8 cellular contexts compared by ENCODE assay signal in the genomic region with DNA sequence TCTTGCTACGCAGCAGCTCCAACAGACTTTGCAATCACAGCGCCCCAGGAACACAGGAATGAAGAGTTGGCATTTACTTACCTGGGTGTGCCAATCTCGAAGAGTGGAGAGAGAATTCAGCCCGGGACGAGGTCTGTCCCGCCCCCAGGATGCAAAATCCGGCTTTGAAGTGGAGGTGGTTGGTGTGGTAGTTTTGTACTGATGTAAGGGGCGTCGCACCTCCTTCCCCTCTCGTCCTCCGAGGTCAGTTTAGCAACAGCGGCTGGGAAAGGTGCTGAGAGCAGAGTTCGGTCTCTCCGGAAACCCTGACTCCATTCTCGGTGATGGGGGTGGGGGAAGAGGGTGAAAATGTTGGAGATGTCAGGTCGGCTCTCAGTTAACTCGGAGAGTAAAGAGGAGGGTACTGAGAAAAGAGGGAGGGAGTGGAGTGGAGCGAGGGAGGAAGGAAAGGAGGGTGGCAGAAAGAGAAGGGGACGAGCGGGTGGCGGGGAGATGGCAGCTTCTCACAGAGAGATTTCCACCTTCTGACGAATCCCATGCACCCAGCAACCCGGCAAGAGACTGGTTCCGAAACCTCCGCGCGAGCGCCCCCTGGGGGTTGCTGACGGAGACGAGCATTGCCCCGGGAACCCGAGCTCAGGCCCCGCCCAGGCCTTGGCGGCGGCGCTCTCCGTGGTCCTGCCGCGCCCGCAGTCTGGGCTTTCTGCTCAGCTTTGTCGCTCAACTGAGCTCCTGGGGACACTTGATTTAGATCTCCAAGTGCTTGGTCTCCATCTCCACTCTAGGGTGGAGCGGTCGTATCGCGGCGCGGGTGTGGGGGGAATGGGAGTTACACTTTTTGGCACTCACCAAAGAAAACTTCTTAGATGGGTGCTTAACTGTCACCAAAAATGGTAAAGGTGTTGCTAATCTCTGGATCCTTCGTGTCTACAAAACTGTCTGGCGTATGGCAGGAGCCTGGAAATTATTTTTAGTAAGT. TPM values are rescaled to one million over a fixed set of nuclear protein-coding genes. Genes with fewer than 3 reads are reported as not detected.
DNase-seq lines count a peak whose midpoint lies in the region; ATAC-seq and TF ChIP-seq lines count a peak whose summit lies in the region.

Gene CPNE4 (minus strand): TSS at position 529 of the 979 bp plus-strand sequence.

- POLR2A ChIA-PET in activated CD4-positive, alpha-beta T cell treated with anti-CD3 and anti-CD28 coated beads, Interleukin-2, amount 10 ng/mL, durations not matched to agents 7 days and 5 days (lab: Charles Lee): no interaction called here

- H3K36me3 Mint-ChIP-seq in activated CD4-positive, alpha-beta T cell treated with anti-CD3 and anti-CD28 coated beads, Interleukin-2, amount 10 ng/mL, durations not matched to agents 7 days and 5 days (ENCODE audit: low read depth): no peaks in the 10 kb centered on the region

- ATAC-seq in GM19025 (IDR thresholded peaks at IDR 0.05; ENCODE audit: low read depth, unreplicated experiment): peak; percentile 67
- ATAC-seq in HG03520 (IDR thresholded peaks at IDR 0.05; ENCODE audit: unreplicated experiment): peak; percentile 95
- ATAC-seq in right lobe of liver: peak; percentile 87 to 98 (median 94)

- no peaks in the 10 kb centered on the region for H3K9me3 Mint-ChIP-seq in activated CD4-positive, alpha-beta T cell treated with anti-CD3 and anti-CD28 coated beads, Interleukin-2, amount 10 ng/mL, durations not matched to agents 7 days and 5 days

- H3K27me3 ChIP-seq in dorsolateral prefrontal cortex (peaks cover 0 to 59% (median 14%) of the 10 kb centered on the region in 45 donors), right lobe of liver (peaks cover 4 to 31% of the 10 kb centered on the region in 2 donors)

- CTCF ChIA-PET in activated CD4-positive, alpha-beta T cell treated with anti-CD3 and anti-CD28 coated beads, Interleukin-2, amount 10 ng/mL, durations not matched to agents 7 days and 5 days (lab: Charles Lee): interaction anchor here (0.6 kb wide), 1 partner anchor 1004 kb away, joined by 3 read pairs; no protein-coding TSS in a partner anchor

- peak; percentile 94 for DNase-seq in AG08396 (ENCODE audit: low spot score)
- peak; percentile 83 for DNase-seq in NCI-H510A treated with DMSO at 0.1 percent for 48 hours (lab: John Stamatoyannopoulos, UW)
- DNase-seq in activated CD4-positive, alpha-beta T cell treated with anti-CD3 and anti-CD28 coated beads, Interleukin-2, amount 10 ng/mL, durations not matched to agents 7 days and 5 days: peak; percentile 74
- DNase-seq in dorsolateral prefrontal cortex: peak; percentile 54 to 89 (median 82)
- DNase-seq in right lobe of liver: peak; percentile 62 to 73 (median 67)
- DNase-seq in stimulated activated CD4-positive, alpha-beta T cell treated with anti-CD3 and anti-CD28 coated beads, Interleukin-4, amount 100 ng/mL, for 4 hours: peak; percentile 30 to 59

- WGBS in right lobe of liver (ENCODE audit: insufficient coverage, low coverage, low lambda C conversion rate, missing lambda C conversion rate): 8% methylated on average over 25 of the region's 49 CpGs

- H3K4me3 ChIP-seq in dorsolateral prefrontal cortex (peak within 1 kb of the TSS; percentile 17 to 67 (median 52)), right lobe of liver (no peak within 1 kb of the TSS)

- H3K27me3 Mint-ChIP-seq in activated CD4-positive, alpha-beta T cell treated with anti-CD3 and anti-CD28 coated beads, Interleukin-2, amount 10 ng/mL, durations not matched to agents 7 days and 5 days: peaks cover 39% of the 10 kb centered on the region

- no peak within 1 kb of the TSS for H3K27ac Mint-ChIP-seq in activated CD4-positive, alpha-beta T cell treated with anti-CD3 and anti-CD28 coated beads, Interleukin-2, amount 10 ng/mL, durations not matched to agents 7 days and 5 days

- H3K27ac ChIP-seq in dorsolateral prefrontal cortex (peak within 1 kb of the TSS in 2 of 59 donors; percentile 9 to 10), right lobe of liver (no peak within 1 kb of the TSS)

- no peaks in the 10 kb centered on the region for H3K36me3 ChIP-seq in right lobe of liver

- intact Hi-C loops in dorsolateral prefrontal cortex (cut with DNase I): loop anchor here (5.0 to 10.0 kb wide), 3 partner anchors 148 to 1000 kb away; no protein-coding TSS in a partner anchor
- intact Hi-C loops in right lobe of liver (cut with DNase I): loop anchor here in 1 of 2 donors (10.0 kb wide), 2 partner anchors 150 to 240 kb away; no protein-coding TSS in a partner anchor

- peak within 1 kb of the TSS; percentile 0 for H3K4me3 Mint-ChIP-seq in activated CD4-positive, alpha-beta T cell treated with anti-CD3 and anti-CD28 coated beads, Interleukin-2, amount 10 ng/mL, durations not matched to agents 7 days and 5 days

- no peaks in the 10 kb centered on the region for H3K9me3 ChIP-seq in right lobe of liver

- TF ChIP-seq CTCF in dorsolateral prefrontal cortex (IDR thresholded peaks at IDR 0.05 in 54 of 56, conservative IDR thresholded peaks at IDR 0.05 in 2 of 56; ENCODE audit: low read depth in 1 of 56, partially characterized antibody in 56 of 56) (peak; percentile 30 to 88 (median 77)), right lobe of liver (IDR thresholded peaks at IDR 0.05) (peak; percentile 34 to 75 (median 57))

- no peaks in the 10 kb centered on the region for H3K4me1 ChIP-seq in right lobe of liver

- no peak for TF ChIP-seq POLR2A in right lobe of liver (IDR thresholded peaks at IDR 0.05)

- peaks cover 6% of the 10 kb centered on the region for H3K4me1 Mint-ChIP-seq in activated CD4-positive, alpha-beta T cell treated with anti-CD3 and anti-CD28 coated beads, Interleukin-2, amount 10 ng/mL, durations not matched to agents 7 days and 5 days

RNA-seq across cellular contexts. Expression of gene CPNE4, which starts in this region (rescaled TPM):
- total RNA-seq in activated CD4-positive, alpha-beta T cell treated with anti-CD3 and anti-CD28 coated beads, Interleukin-2, amount 10 ng/mL, durations not matched to agents 7 days and 5 days: not detected
- total RNA-seq in dorsolateral prefrontal cortex (10 to 100 TPM; 10.7 to 62.8 (median 38.4) TPM), right lobe of liver (not detected)

Comparison
In these comparisons a context has a peak if more than half of its experiments do, and no peak if none do; other contexts are left out.
1. RNA of gene CPNE4 (total RNA-seq): 10.7 to 62.8 TPM in dorsolateral prefrontal cortex; not detected in activated CD4-positive, alpha-beta T cell treated with anti-CD3 and anti-CD28 coated beads, Interleukin-2, amount 10 ng/mL, durations not matched to agents 7 days and 5 days and not detected in right lobe of liver; every median in the first group is over 10 times any median in the second.
2. Peak in DNase-seq in activated CD4-positive, alpha-beta T cell treated with anti-CD3 and anti-CD28 coated beads, Interleukin-2, amount 10 ng/mL, durations not matched to agents 7 days and 5 days; RNA of the gene not detected or under 1 TPM.
3. Peak in DNase-seq and ATAC-seq in right lobe of liver; RNA of the gene not detected or under 1 TPM.
4. H3K4me3 ChIP-seq: peak in dorsolateral prefrontal cortex (59 of 59); none in right lobe of liver (0 of 3).
5. Peak in every context shown above with its lines, with median percentiles within 50 percentile points of each other: DNase-seq and ATAC-seq.